In the genomic region with DNA sequence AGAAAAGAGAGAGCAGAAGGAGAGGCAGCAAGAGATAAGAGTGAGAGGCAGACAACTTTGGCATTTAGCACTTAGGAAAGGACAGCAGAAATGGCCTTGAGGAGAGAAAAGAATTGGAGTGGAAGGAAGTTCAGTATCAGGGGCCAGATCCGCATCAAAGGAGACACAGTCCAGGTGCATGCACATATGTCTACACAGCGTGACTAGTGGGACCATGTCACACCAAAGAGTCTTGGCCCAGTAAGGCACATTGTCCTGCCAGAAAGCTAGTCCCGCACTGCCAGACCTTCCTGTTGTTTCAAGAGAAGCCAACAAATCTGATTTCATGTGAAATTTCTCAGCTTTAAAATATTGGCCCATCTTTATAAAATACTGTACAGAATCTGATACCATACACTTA, we compare ENCODE assay signal across 16 cellular contexts. TPM values are rescaled to one million over a fixed set of nuclear protein-coding genes. Genes with fewer than 3 reads are reported as not detected.
DNase-seq lines count a peak whose midpoint lies in the region; ATAC-seq and TF ChIP-seq lines count a peak whose summit lies in the region.
"Had no signal": no experiment of that assay in that cellular context is flagged by ENCODE, and none has a peak within 500 bp of the region (broad histone marks: within the 10 kb centered on the region; RNA-seq: fewer than 3 reads in every experiment).

No MANE protein-coding gene starts in this region.

- H4K20me1 ChIP-seq in H9 (ENCODE audit: control insufficient read depth, insufficient read depth, insufficient read length): no peaks in the 10 kb centered on the region
- H4K20me1 ChIP-seq in mammary epithelial cell (ENCODE audit: insufficient read depth, low read length): no peaks in the 10 kb centered on the region
- H4K20me1 ChIP-seq: BLaER1 treated with 17β-estradiol and CSF1 and Interleukin-3, amounts not matched to agents 10 nM and 100 nM had no signal

- H3K4ac ChIP-seq in H9 (ENCODE audit: low read depth, low read length): no peak overlapping the region

- DNase-seq in H9 (no peak), left colon (no peak), mammary epithelial cell (no peak)
- DNase-seq in CD4-positive, alpha-beta T cell: no peak
- no peak for DNase-seq in stimulated activated CD4-positive, alpha-beta T cell treated with anti-CD3 and anti-CD28 coated beads, Interleukin-2, amount 100 ng/mL, for 24 hours
- DNase-seq: DMS79 treated with DMSO at 0.1 percent for 48 hours, GM23248, HCEC 1CT, NCI-H2081 treated with DMSO at 0.1 percent for 48 hours, PC-3 had no signal

- no peak overlapping the region for H2AK5ac ChIP-seq in H9 (ENCODE audit: insufficient read length, low read length)

- H3K23me2 ChIP-seq in H9 (ENCODE audit: insufficient read length, low read depth, low read length, poor library complexity, severe bottlenecking): no peaks in the 10 kb centered on the region

- intact Hi-C loops in left colon (cut with DNase I, micrococcal nuclease): no loop called here
- intact Hi-C loops in CD4-positive, alpha-beta T cell (cut with DNase I, micrococcal nuclease): no loop called here
- intact Hi-C loops in mammary epithelial cell (cut with micrococcal nuclease): no loop called here

- POLR2A ChIA-PET in CD4-positive, alpha-beta T cell (lab: Charles Lee): no interaction called here

- H3K18ac ChIP-seq in H9 (ENCODE audit: insufficient read length, low read depth, low read length): no peak overlapping the region

- peak overlapping the region; percentile 49 for H3K27ac ChIP-seq in 22Rv1
- H3K27ac ChIP-seq in H9 (ENCODE audit: insufficient read length, low read depth, low read length): no peak overlapping the region
- H3K27ac ChIP-seq in VCaP: peak overlapping the region; percentile 72
- H3K27ac ChIP-seq in CD4-positive, alpha-beta T cell (ENCODE audit: low read depth, low read length): no peak overlapping the region
- no peak overlapping the region for H3K27ac ChIP-seq in mammary epithelial cell (ENCODE audit: insufficient read depth, low read depth, low read length)
- H3K27ac ChIP-seq: BLaER1 treated with 17β-estradiol and CSF1 and Interleukin-3, amounts not matched to agents 10 nM and 100 nM; GM23248; HL-60; RWPE1 had no signal

- TF ChIP-seq CTCF in 22Rv1 (IDR thresholded peaks at IDR 0.05) (no peak), H9 (conservative IDR thresholded peaks at IDR 0.05) (no peak), VCaP (conservative IDR thresholded peaks at IDR 0.05) (no peak), mammary epithelial cell (conservative IDR thresholded peaks at IDR 0.05 in 1 of 2, IDR thresholded peaks at IDR 0.05 in 1 of 2; ENCODE audit: extremely low read depth in 1 of 2, insufficient read depth in 1 of 2, low read depth in 1 of 2, low read length in 2 of 2) (no peak)
- TF ChIP-seq CTCF in CD4-positive, alpha-beta T cell (IDR thresholded peaks at IDR 0.05): no peak

- in situ Hi-C loops in mammary epithelial cell (cut with MboI; ENCODE audit: low sequenced_read_pairs in 2 of 2): no loop called here

- H4K8ac ChIP-seq in H9 (replicated peaks; ENCODE audit: insufficient read length, low read depth, low read length): no peak overlapping the region

- H4K91ac ChIP-seq in H9 (ENCODE audit: insufficient read length, low read depth, low read length): no peak overlapping the region

- H3K9me3 Mint-ChIP-seq in H9: peaks cover 17 to 19% of the 10 kb centered on the region in 2 experiments
- peaks cover 9% of the 10 kb centered on the region for H3K9me3 Mint-ChIP-seq in CD4-positive, alpha-beta T cell

- H3K4me1 ChIP-seq in H9 (ENCODE audit: insufficient read depth, low read length) (no peaks in the 10 kb centered on the region), mammary epithelial cell (ENCODE audit: insufficient read depth, low read length) (no peaks in the 10 kb centered on the region)

- H3K56ac ChIP-seq in H9 (ENCODE audit: insufficient read length, low read depth, low read length): no peak overlapping the region

- H3K79me2 ChIP-seq in H9 (ENCODE audit: insufficient read depth, low read length) (no peaks in the 10 kb centered on the region), mammary epithelial cell (ENCODE audit: insufficient read depth, low read length) (no peaks in the 10 kb centered on the region)

- H2BK20ac ChIP-seq in H9 (ENCODE audit: low read depth, low read length, poor library complexity, severe bottlenecking): no peak overlapping the region

- 0 out of 7 replicates have a peak overlapping the region, but pooled peaks of 1 of the 3 experiments have one; percentile 3 for H3K27ac Mint-ChIP-seq in H9
- H3K27ac Mint-ChIP-seq in CD4-positive, alpha-beta T cell: no peak overlapping the region

- no peak overlapping the region for H3K4me3 ChIP-seq in mammary epithelial cell (replicated peaks in 1 of 3; ENCODE audit: insufficient read depth in 1 of 3, low read depth in 2 of 3, low read length in 3 of 3)
- H3K4me3 ChIP-seq: BLaER1 treated with 17β-estradiol and CSF1 and Interleukin-3, amounts not matched to agents 10 nM and 100 nM; GM23248 had no signal

- dilution Hi-C loops in mammary epithelial cell (cut with HindIII; ENCODE audit: low sequenced_read_pairs): no loop called here

- no peak overlapping the region for H2BK5ac ChIP-seq in H9 (ENCODE audit: insufficient read length, low read length)

- no peak overlapping the region for H3K23ac ChIP-seq in H9 (ENCODE audit: insufficient read length, low read depth, low read length)

- no peak overlapping the region for H4K5ac ChIP-seq in H9 (ENCODE audit: insufficient read length, low read depth, low read length)

- BruUV-seq in mammary epithelial cell (replicated peaks; lab: Mats Ljungman, UMichigan): no TSS peak

- no peak overlapping the region for H3K14ac ChIP-seq in H9 (ENCODE audit: insufficient read depth, low read length)

- H3K4me3 Mint-ChIP-seq in H9: no peak overlapping the region
- no peak overlapping the region for H3K4me3 Mint-ChIP-seq in CD4-positive, alpha-beta T cell

- ATAC-seq in left colon (peak; percentile 22), HG02588 (IDR thresholded peaks at IDR 0.05; ENCODE audit: unreplicated experiment) (no peak)
- ATAC-seq in CD4-positive, alpha-beta T cell (ENCODE audit: poor library complexity): no peak
- ATAC-seq: PC-3 had no signal

- H2AFZ ChIP-seq in H9 (ENCODE audit: low read length): no peak overlapping the region
- no peak overlapping the region for H2AFZ ChIP-seq in mammary epithelial cell (ENCODE audit: low read depth, low read length)
- H2AFZ ChIP-seq: GM23248 had no signal

- CTCF ChIA-PET in CD4-positive, alpha-beta T cell (lab: Charles Lee): no interaction called here
- CTCF ChIA-PET in mammary epithelial cell (lab: Charles Lee; ENCODE audit: low non-redundant PET): no interaction called here

- H2BK12ac ChIP-seq in H9 (ENCODE audit: insufficient read length, low read depth, low read length): no peak overlapping the region

- H3K27me3 ChIP-seq in H9 (ENCODE audit: insufficient read depth, low read length): no peaks in the 10 kb centered on the region
- no peaks in the 10 kb centered on the region for H3K27me3 ChIP-seq in CD4-positive, alpha-beta T cell (ENCODE audit: control insufficient read depth, insufficient read depth, low read length)
- no peaks in the 10 kb centered on the region for H3K27me3 ChIP-seq in mammary epithelial cell (ENCODE audit: insufficient read depth, low read length)
- H3K27me3 ChIP-seq: BLaER1 treated with 17β-estradiol and CSF1 and Interleukin-3, amounts not matched to agents 10 nM and 100 nM had no signal

- H3K4me1 Mint-ChIP-seq in H9: no peaks in the 10 kb centered on the region
- no peaks in the 10 kb centered on the region for H3K4me1 Mint-ChIP-seq in CD4-positive, alpha-beta T cell (ENCODE audit: low read depth)

- H3K9me3 ChIP-seq in H9 (ENCODE audit: control insufficient read depth, low read depth, low read length) (no peaks in the 10 kb centered on the region), mammary epithelial cell (replicated peaks; ENCODE audit: insufficient read depth, low read length) (peaks cover 5% of the 10 kb centered on the region)
- H3K9me3 ChIP-seq in CD4-positive, alpha-beta T cell (ENCODE audit: control insufficient read depth, low read length): peaks cover 6% of the 10 kb centered on the region

- H3K9ac ChIP-seq in H9 (ENCODE audit: extremely low read depth, insufficient read length, low read length): no peak overlapping the region
- no peak overlapping the region for H3K9ac ChIP-seq in mammary epithelial cell (ENCODE audit: insufficient read depth, low read length)
- H3K9ac ChIP-seq: BLaER1 treated with 17β-estradiol and CSF1 and Interleukin-3, amounts not matched to agents 10 nM and 100 nM; GM23248 had no signal

- H3T11ph ChIP-seq in H9 (ENCODE audit: low read length): no peak overlapping the region

- peaks cover 10 to 12% (median 10%) of the 10 kb centered on the region in 3 experiments for H3K36me3 Mint-ChIP-seq in H9 (ENCODE audit: insufficient read depth in 1 of 3, low read depth in 3 of 3)
- peaks cover 6% of the 10 kb centered on the region for H3K36me3 Mint-ChIP-seq in CD4-positive, alpha-beta T cell (ENCODE audit: low read depth)

- no peaks in the 10 kb centered on the region for H3K79me1 ChIP-seq in H9 (ENCODE audit: insufficient read depth, low read depth, low read length, poor library complexity, severe bottlenecking)

- H2BK120ac ChIP-seq in H9 (ENCODE audit: low read depth, low read length, poor library complexity, severe bottlenecking): no peak overlapping the region

- no peaks in the 10 kb centered on the region for H3K36me3 ChIP-seq in mammary epithelial cell (ENCODE audit: insufficient read depth, low read length)

- H3K4me2 ChIP-seq in H9 (ENCODE audit: insufficient read depth, insufficient read length, low read length) (no peak overlapping the region), mammary epithelial cell (ENCODE audit: insufficient read depth, low read depth, low read length) (no peak overlapping the region)
- H3K4me2 ChIP-seq: BLaER1 treated with 17β-estradiol and CSF1 and Interleukin-3, amounts not matched to agents 10 nM and 100 nM had no signal

- peaks cover 5% of the 10 kb centered on the region for H3K27me3 Mint-ChIP-seq in H9 (ENCODE audit: low read depth)
- H3K27me3 Mint-ChIP-seq in CD4-positive, alpha-beta T cell: no peaks in the 10 kb centered on the region

- WGBS in H9 (ENCODE audit: extremely low coverage, insufficient read length, low lambda C conversion rate): no CpG with 5 or more reads among the region's 3 CpGs
- WGBS in mammary epithelial cell (ENCODE audit: low coverage, missing lambda C conversion rate): 93% methylated on average over 3 of the region's 3 CpGs

- H2BK15ac ChIP-seq in H9 (ENCODE audit: low read depth, low read length): 0 out of 2 replicates have a peak overlapping the region, but pooled peaks have one; percentile 13

RNA-seq across cellular contexts. Expression of gene STK39, which starts 8.5 kb away (rescaled TPM):
- 22.1 and 22.7 TPM in 2 replicates for total RNA-seq in H9 (2021)
- 10 to 100 TPM; 50.4 to 53.2 TPM for total RNA-seq in left colon
- total RNA-seq in CD4-positive, alpha-beta T cell: 1 to 10 TPM; 7.9 to 9.5 TPM
- 10 to 100 TPM; 24.8 to 33.7 TPM for total RNA-seq in mammary epithelial cell
- 15.9 TPM for polyA plus RNA-seq in mammary epithelial cell
- polyA minus RNA-seq in mammary epithelial cell: 8.4 TPM

Comparison
In these comparisons a context has a peak if more than half of its experiments do, and no peak if none do; other contexts are left out.
1. H3K27ac ChIP-seq: peak in 22Rv1 (single experiment) and VCaP (single experiment); none in H9 (single experiment), CD4-positive, alpha-beta T cell (single experiment) and mammary epithelial cell (single experiment).